ENCODE assay signal across 14 cellular contexts in the genomic region with DNA sequence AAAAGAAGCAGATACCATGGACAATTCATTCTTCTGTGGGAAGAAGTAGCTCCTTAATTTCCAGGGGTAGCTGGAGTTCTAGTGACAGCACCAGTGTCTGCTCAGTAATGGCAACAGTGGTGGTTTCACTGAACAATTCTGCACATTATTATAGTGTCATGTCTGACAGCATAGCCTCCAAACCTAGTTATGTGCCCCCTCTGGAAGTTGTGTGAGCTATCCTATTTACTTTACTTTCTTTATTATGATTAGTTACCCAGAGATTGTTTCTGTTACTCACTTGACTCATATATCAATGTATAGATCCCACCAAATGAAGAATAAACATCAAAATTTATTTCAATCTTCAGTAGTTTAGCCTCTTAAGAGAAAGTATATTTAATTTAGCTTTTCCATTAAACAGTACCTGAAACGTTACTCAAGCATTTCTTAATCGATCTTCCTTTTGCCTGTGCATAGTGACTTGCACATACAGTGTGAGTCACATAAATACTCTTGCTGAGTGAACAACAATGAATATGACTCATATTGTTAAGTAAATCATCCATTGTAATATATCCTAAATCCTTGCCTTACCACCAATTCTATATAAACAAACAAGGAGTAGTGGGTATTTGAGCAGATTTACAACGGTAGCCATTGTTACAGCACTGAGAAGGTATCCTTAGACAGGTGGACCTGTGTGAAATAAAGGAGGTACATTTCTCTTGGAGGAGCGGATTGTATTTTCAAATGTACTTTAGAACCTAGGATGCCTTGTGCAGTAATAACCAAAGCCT.
DNase-seq lines count a peak whose midpoint lies in the region; ATAC-seq and TF ChIP-seq lines count a peak whose summit lies in the region.
"Had no signal": no experiment of that assay in that cellular context is flagged by ENCODE, and none has a peak within 500 bp of the region (broad histone marks: within the 10 kb centered on the region; RNA-seq: fewer than 3 reads in every experiment).

No MANE protein-coding gene starts in this region.

- no peak for TF ChIP-seq POLR2A in body of pancreas (IDR thresholded peaks at IDR 0.05)

- intact Hi-C loops in body of pancreas (cut with DNase I), result no loop called here

- no peak overlapping the region for H3K4me3 ChIP-seq in esophagus (ENCODE audit: low read depth in 1 of 2, low read length in 2 of 2)
- no peak overlapping the region for H3K4me3 ChIP-seq in MG63
- no peak overlapping the region for H3K4me3 ChIP-seq in body of pancreas

- WGBS in esophagus, 2 donors, result 61 to 62% methylated on average over 4 of the region's 4 CpGs
- 75 to 85% methylated on average over 4 of the region's 4 CpGs for WGBS in body of pancreas, 2 donors

- peak overlapping the region; percentile 24 to 45 for H3K27ac ChIP-seq in esophagus (ENCODE audit: low read depth in 2 of 2, low read length in 1 of 2)
- H3K27ac ChIP-seq in body of pancreas, result no peak overlapping the region

- DNase-seq in EH (ENCODE audit: low read depth) (peak; percentile 67), RKO (ENCODE audit: low spot score) (peak; percentile 73), renal cortical epithelial cell (ENCODE audit: low read depth) (peak; percentile 94), MG63 (no peak), body of pancreas (no peak)
- DNase-seq: activated CD4-positive, alpha-beta memory T cell treated with anti-CD3 and anti-CD28 coated beads, Interleukin-2, amount 10 ng/mL, durations not matched to agents 7 days and 5 days; H7; midbrain; NCI-H187 treated with DMSO at 0.1 percent for 48 hours; stimulated activated CD4-positive, alpha-beta T cell treated with anti-CD3 and anti-CD28 coated beads, Interleukin-4, amount 100 ng/mL, for 4 hours; stimulated activated naive CD8-positive, alpha-beta T cell treated with anti-CD3 and anti-CD28 coated beads, Interleukin-15, amount 100 ng/mL, for 72 hours had no signal

- H3K27me3 ChIP-seq in esophagus (ENCODE audit: control insufficient read depth in 1 of 2, insufficient read depth in 2 of 2, low read length in 2 of 2), result no peaks in the 10 kb centered on the region
- no peaks in the 10 kb centered on the region for H3K27me3 ChIP-seq in MG63
- no peaks in the 10 kb centered on the region for H3K27me3 ChIP-seq in body of pancreas

- no peaks in the 10 kb centered on the region for H3K9me3 ChIP-seq in esophagus (ENCODE audit: control insufficient read depth in 2 of 2, insufficient read depth in 1 of 2, low read depth in 1 of 2, low read length in 1 of 2)
- no peaks in the 10 kb centered on the region for H3K9me3 ChIP-seq in MG63
- H3K9me3 ChIP-seq in body of pancreas, result no peaks in the 10 kb centered on the region

- H3K4me1 ChIP-seq in esophagus (ENCODE audit: control insufficient read depth in 2 of 2, insufficient read depth in 2 of 2, low read length in 1 of 2) (peaks cover 0 to 2% of the 10 kb centered on the region in 2 donors), body of pancreas (no peaks in the 10 kb centered on the region)

- ATAC-seq in HG02970 (IDR thresholded peaks at IDR 0.05; ENCODE audit: low FRiP score, unreplicated experiment), result no peak
- no peak for ATAC-seq in body of pancreas
- no peak for ATAC-seq in GM21515 (IDR thresholded peaks at IDR 0.05; ENCODE audit: unreplicated experiment)
- ATAC-seq: stimulated activated naive CD8-positive, alpha-beta T cell treated with anti-CD3 and anti-CD28 coated beads, Interleukin-15, amount 100 ng/mL, for 72 hours had no signal

- H3K36me3 ChIP-seq in esophagus (ENCODE audit: control insufficient read depth in 2 of 2, insufficient read depth in 2 of 2, low read length in 1 of 2) (no peaks in the 10 kb centered on the region), MG63 (no peaks in the 10 kb centered on the region), body of pancreas (replicated peaks in 1 of 2; ENCODE audit: insufficient read depth in 1 of 2, low read depth in 2 of 2) (no peaks in the 10 kb centered on the region)

- no peak for TF ChIP-seq CTCF in body of pancreas (IDR thresholded peaks at IDR 0.05)

Comparison
In these comparisons a context has a peak if more than half of its experiments do, and no peak if none do; other contexts are left out.
1. DNase-seq: peak in EH (single experiment), RKO (single experiment) and renal cortical epithelial cell (single experiment); none in MG63 (single experiment) and body of pancreas (0 of 4).
2. H3K27ac ChIP-seq: peak in esophagus (2 of 2); none in body of pancreas (0 of 4).